ENCODE assay signal across 16 cellular contexts in genomic region chr5:95102687-95103086, GRCh38.
DNase-seq lines count a peak whose midpoint lies in the region; ATAC-seq, FAIRE-seq and TF ChIP-seq lines count a peak whose summit lies in the region.
"Had no signal": no experiment of that assay in that cellular context is flagged by ENCODE, and none has a peak within 500 bp of the region (broad histone marks: within the 10 kb centered on the region; RNA-seq: fewer than 3 reads in every experiment).

No MANE protein-coding gene starts in this region.

- H3K27me3 Mint-ChIP-seq in activated CD4-positive, alpha-beta T cell treated with anti-CD3 and anti-CD28 coated beads for 36 hours, result no peaks in the 10 kb centered on the region

- no peak for FAIRE-seq in D721Med (lab: Jason Lieb, UNC)

- no peak overlapping the region for H3K27ac Mint-ChIP-seq in activated CD4-positive, alpha-beta T cell treated with anti-CD3 and anti-CD28 coated beads for 36 hours
- H3K27ac Mint-ChIP-seq: HFFc6; naive thymus-derived CD8-positive, alpha-beta T cell had no signal

- no peaks in the 10 kb centered on the region for H3K4me1 Mint-ChIP-seq in activated CD4-positive, alpha-beta T cell treated with anti-CD3 and anti-CD28 coated beads for 36 hours
- H3K4me1 Mint-ChIP-seq: naive thymus-derived CD8-positive, alpha-beta T cell had no signal

- DNase-seq in ACHN (peak; percentile 58), D721Med (ENCODE audit: insufficient read length, low spot score) (no peak), Right ventricle myocardium superior (no peak), AG08396 (ENCODE audit: low spot score) (no peak)
- DNase-seq in activated CD4-positive, alpha-beta T cell treated with anti-CD3 and anti-CD28 coated beads for 36 hours, result no peak
- DNase-seq: 8988T; activated CD8-positive, alpha-beta memory T cell treated with anti-CD3 and anti-CD28 coated beads for 24 hours; Calu3; HFFc6; Kasumi-1; naive thymus-derived CD8-positive, alpha-beta T cell; OCI-M1; substantia nigra had no signal

- ATAC-seq in GM19395 (IDR thresholded peaks at IDR 0.05; ENCODE audit: unreplicated experiment) (peak; percentile 95), HG02642 (IDR thresholded peaks at IDR 0.05; ENCODE audit: poor library complexity, unreplicated experiment) (peak; percentile 94), HG03378 (IDR thresholded peaks at IDR 0.05; ENCODE audit: unreplicated experiment) (peak; percentile 99), Right ventricle myocardium superior (ENCODE audit: poor library complexity) (no peak)
- ATAC-seq in activated CD4-positive, alpha-beta T cell treated with anti-CD3 and anti-CD28 coated beads for 36 hours, result no peak
- ATAC-seq: naive thymus-derived CD8-positive, alpha-beta T cell had no signal

- POLR2A ChIA-PET in activated CD4-positive, alpha-beta T cell treated with anti-CD3 and anti-CD28 coated beads for 36 hours (lab: Charles Lee), result no interaction called here

- no peaks in the 10 kb centered on the region for H3K36me3 Mint-ChIP-seq in activated CD4-positive, alpha-beta T cell treated with anti-CD3 and anti-CD28 coated beads for 36 hours (ENCODE audit: low read depth)
- H3K36me3 Mint-ChIP-seq: naive thymus-derived CD8-positive, alpha-beta T cell had no signal

- H3K9me3 Mint-ChIP-seq in activated CD4-positive, alpha-beta T cell treated with anti-CD3 and anti-CD28 coated beads for 36 hours (ENCODE audit: low read depth), result no peaks in the 10 kb centered on the region
- H3K9me3 Mint-ChIP-seq: HFFc6; naive thymus-derived CD8-positive, alpha-beta T cell had no signal

- CTCF ChIA-PET in activated CD4-positive, alpha-beta T cell treated with anti-CD3 and anti-CD28 coated beads for 36 hours (lab: Charles Lee), result interaction anchor here (1.1 kb wide), 1 partner anchor 10 kb away, joined by 3 read pairs; no protein-coding TSS in a partner anchor

- in situ Hi-C loops in ACHN (cut with HindIII; ENCODE audit: low pct_ligation_motif_present, low pct_unique_long_range_greater_than_20kb, low sequenced_read_pairs), result no loop called here

- intact Hi-C loops in Right ventricle myocardium superior (cut with DNase I), result no loop called here
- intact Hi-C loops in activated CD4-positive, alpha-beta T cell treated with anti-CD3 and anti-CD28 coated beads for 36 hours (cut with DNase I, micrococcal nuclease), result no loop called here

- TF ChIP-seq CTCF in D721Med (IDR thresholded peaks at IDR 0.05; ENCODE audit: insufficient read depth, missing control alignments), result no peak

- H3K4me3 Mint-ChIP-seq in activated CD4-positive, alpha-beta T cell treated with anti-CD3 and anti-CD28 coated beads for 36 hours, result no peak overlapping the region
- H3K4me3 Mint-ChIP-seq: HFFc6; naive thymus-derived CD8-positive, alpha-beta T cell had no signal

Comparison
In these comparisons a context has a peak if more than half of its experiments do, and no peak if none do; other contexts are left out.
1. ATAC-seq: peak in GM19395 (single experiment), HG02642 (single experiment) and HG03378 (single experiment); none in Right ventricle myocardium superior (single experiment) and activated CD4-positive, alpha-beta T cell treated with anti-CD3 and anti-CD28 coated beads for 36 hours (single experiment).